Comparison of ENCODE assay signal across 17 cellular contexts in the genomic region with DNA sequence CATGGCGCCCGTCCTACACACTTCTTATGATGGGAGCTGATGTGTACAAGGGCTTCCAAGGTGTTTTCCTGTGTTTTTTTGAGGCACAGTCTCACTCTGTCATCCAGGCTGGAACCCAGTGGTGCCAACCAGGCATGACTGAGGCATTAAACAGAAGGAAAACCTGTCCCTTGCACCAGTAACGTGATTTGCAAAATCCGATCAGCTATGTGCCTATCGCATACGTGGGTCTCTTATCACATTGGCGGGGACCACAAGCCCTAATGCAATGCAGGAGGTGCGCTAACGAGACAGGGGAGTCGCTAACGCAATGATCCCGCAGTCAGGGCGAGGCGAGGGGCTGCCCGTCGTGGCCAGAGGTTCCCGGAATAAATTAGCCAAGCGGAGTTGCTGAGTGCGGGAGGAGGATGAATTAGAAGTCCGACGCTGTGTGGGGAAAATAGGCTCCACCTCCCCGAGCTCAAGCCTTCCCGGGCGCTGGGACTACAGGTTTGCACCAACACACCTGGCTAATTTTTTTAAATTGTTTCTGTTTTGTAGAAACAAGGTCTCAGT.
DNase-seq lines count a peak whose midpoint lies in the region; ATAC-seq, FAIRE-seq and TF ChIP-seq lines count a peak whose summit lies in the region.
"Had no signal": no experiment of that assay in that cellular context is flagged by ENCODE, and none has a peak within 500 bp of the region (broad histone marks: within the 10 kb centered on the region; RNA-seq: fewer than 3 reads in every experiment).

No MANE protein-coding gene starts in this region.

- H3F3A ChIP-seq in GM23338 (replicated peaks; ENCODE audit: low read depth), result peaks cover 11% of the 10 kb centered on the region

- H3K4me3 ChIP-seq in GM23338, result no peak overlapping the region
- H3K4me3 ChIP-seq: A549 had no signal

- no peak overlapping the region for H2AFZ ChIP-seq in GM23338

- H3K27ac ChIP-seq in GM23338 (ENCODE audit: low read depth), result no peak overlapping the region
- H3K27ac ChIP-seq: A549, C4-2B had no signal

- intact Hi-C loops in posterior vena cava (cut with DNase I), result no loop called here

- peaks cover 4% of the 10 kb centered on the region; the same call in 1 of the 3 replicates for H3K4me1 Mint-ChIP-seq in GM23338

- peaks cover 23% of the 10 kb centered on the region for H3K4me1 ChIP-seq in GM23338 (ENCODE audit: insufficient read depth)
- H3K4me1 ChIP-seq: A549, BE2C had no signal

- H3K27me3 Mint-ChIP-seq in GM23338 (ENCODE audit: insufficient read depth, low read depth, poor library complexity), result peaks cover 7% of the 10 kb centered on the region

- no peak overlapping the region for H3K27ac Mint-ChIP-seq in GM23338
- H3K27ac Mint-ChIP-seq: CD4-positive, alpha-beta memory T cell; HFFc6 had no signal

- no peaks in the 10 kb centered on the region for H3K27me3 ChIP-seq in GM23338 (ENCODE audit: insufficient read depth)
- H3K27me3 ChIP-seq: BE2C had no signal

- H3K4me3 Mint-ChIP-seq in GM23338, result no peak overlapping the region
- H3K4me3 Mint-ChIP-seq: CD4-positive, alpha-beta memory T cell; HFFc6 had no signal

- H3K9me2 ChIP-seq in GM23338 (ENCODE audit: insufficient read depth), result no peaks in the 10 kb centered on the region

- H3K79me2 ChIP-seq in GM23338 (replicated peaks; ENCODE audit: insufficient read depth), result no peaks in the 10 kb centered on the region

- no peak for TF ChIP-seq CTCF in GM23338 (conservative IDR thresholded peaks at IDR 0.05; ENCODE audit: low read depth in 2 of 2)

- H3K4me2 ChIP-seq in GM23338, result no peak overlapping the region
- H3K4me2 ChIP-seq: A549 had no signal

- no peak for FAIRE-seq in GM12891 (lab: Jason Lieb, UNC)
- FAIRE-seq: A549, G401.6, GM12892 had no signal

- no peak for ATAC-seq in GM23338
- ATAC-seq in HG03175 (IDR thresholded peaks at IDR 0.05; ENCODE audit: unreplicated experiment), result no peak
- ATAC-seq: A549 had no signal

- no peaks in the 10 kb centered on the region for H4K20me1 ChIP-seq in GM23338 (replicated peaks; ENCODE audit: insufficient read depth)

- no peak for TF ChIP-seq POLR2A in GM12891 (IDR thresholded peaks at IDR 0.05; ENCODE audit: low read depth, low read length)

- H3K36me3 Mint-ChIP-seq in GM23338 (ENCODE audit: low read depth), result peaks cover 32% of the 10 kb centered on the region; the same call in 2 of the 3 replicates

- DNase-seq in GM23338 (ENCODE audit: low spot score) (peak; percentile 43), RPMI8226 (peak; percentile 24), islet precursor cell (peak; percentile 43), posterior vena cava (ENCODE audit: low spot score) (peak; percentile 41), GM12891 (ENCODE audit: insufficient read length, low spot score) (no peak), NCI-H226 (no peak)
- DNase-seq: BE2C; CD4-positive, alpha-beta memory T cell; DMS79; GOT3; HCEC 1CT; HFFc6 had no signal

- H3K36me3 ChIP-seq in GM23338 (ENCODE audit: insufficient read depth), result no peaks in the 10 kb centered on the region
- H3K36me3 ChIP-seq: BE2C had no signal

- peaks cover 90% of the 10 kb centered on the region for H3K9me3 Mint-ChIP-seq in GM23338
- H3K9me3 Mint-ChIP-seq: HFFc6 had no signal

TF ChIP-seq in GM23338, 12 proteins besides CTCF, POLR2A, EP300 and RAD21 (continues in another document):
- TF ChIP-seq CREB1 (CRISPR knock-in tag; IDR thresholded peaks at IDR 0.05; ENCODE audit: low read depth), result no peak
- no peak for TF ChIP-seq STAT1 (IDR thresholded peaks at IDR 0.05; ENCODE audit: unreplicated experiment)

TF ChIP-seq in GM12891, 5 proteins besides CTCF, POLR2A, EP300 and RAD21:
- TF ChIP-seq PAX5 (IDR thresholded peaks at IDR 0.05; ENCODE audit: insufficient read depth, low read length, severe bottlenecking), result no peak
- no peak for TF ChIP-seq POU2F2 (IDR thresholded peaks at IDR 0.05; ENCODE audit: low read depth, low read length)
- TF ChIP-seq TAF1 (IDR thresholded peaks at IDR 0.05; ENCODE audit: low read depth, low read length), result no peak
- no peak for TF ChIP-seq SPI1 (IDR thresholded peaks at IDR 0.05; ENCODE audit: low read depth, low read length)
- no peak for TF ChIP-seq POLR2AphosphoS5 (IDR thresholded peaks at IDR 0.05; ENCODE audit: low read depth, low read length)

Comparison
In these comparisons a context has a peak if more than half of its experiments do, and no peak if none do; other contexts are left out.
1. DNase-seq: peak in GM23338 (single experiment), RPMI8226 (single experiment), islet precursor cell (single experiment) and posterior vena cava (single experiment); none in GM12891 (single experiment) and NCI-H226 (single experiment).